Comparison of ENCODE assay signal across 8 cellular contexts in genomic region chr6:28443112-28443773, GRCh38. TPM values are rescaled to one million over a fixed set of nuclear protein-coding genes. Genes with fewer than 3 reads are reported as not detected.
DNase-seq lines count a peak whose midpoint lies in the region; ATAC-seq and TF ChIP-seq lines count a peak whose summit lies in the region.

Gene ZSCAN23, minus strand, starts transcription at chr6:28443491. Its CDS starts 7,225 bp downstream, at chr6:28436266.

- no peaks in the 10 kb centered on the region for H3K79me1 ChIP-seq in mesendoderm (ENCODE audit: low read length)

- intact Hi-C loops in A673 (cut with micrococcal nuclease; ENCODE audit: unreplicated experiment): loop anchor here (5.0 kb wide), 1 partner anchor 46 kb away; the partner anchor contains the start of gene ZSCAN12

- no peak within 1 kb of the TSS for H3K4ac ChIP-seq in mesendoderm (ENCODE audit: low read depth, low read length)

- H3K9ac ChIP-seq in mesendoderm (ENCODE audit: low read length): peak within 1 kb of the TSS; percentile 76

- no peak within 1 kb of the TSS for H3K18ac ChIP-seq in mesendoderm (ENCODE audit: low read length)

- H2BK5ac ChIP-seq in mesendoderm (ENCODE audit: low read length): no peak within 1 kb of the TSS

- H3K4me3 ChIP-seq in A673 (ENCODE audit: low read depth, low read length, poor library complexity, severe bottlenecking) (peak within 1 kb of the TSS; percentile 84), mesendoderm (ENCODE audit: low read length) (peak within 1 kb of the TSS; percentile 77)

- peaks cover 35% of the 10 kb centered on the region for H3K27me3 Mint-ChIP-seq in activated CD8-positive, alpha-beta memory T cell treated with anti-CD3 and anti-CD28 coated beads, Interleukin-2, amount 10 ng/mL, durations not matched to agents 7 days and 5 days
- peaks cover 6% of the 10 kb centered on the region for H3K27me3 Mint-ChIP-seq in endothelial cell (ENCODE audit: unreplicated experiment)

- DNase-seq in A673 (ENCODE audit: low spot score) (peak; percentile 94), NCI-H526 treated with DMSO at 0.1 percent for 48 hours (lab: John Stamatoyannopoulos, UW) (peak; percentile 79), endothelial cell (ENCODE audit: low spot score) (peak; percentile 79), mesendoderm (peak; percentile 96)
- DNase-seq in activated CD8-positive, alpha-beta memory T cell treated with anti-CD3 and anti-CD28 coated beads, Interleukin-2, amount 10 ng/mL, durations not matched to agents 7 days and 5 days: peak; percentile 90
- DNase-seq in stimulated activated CD8-positive, alpha-beta memory T cell treated with anti-CD3 and anti-CD28 coated beads, Interleukin-12 subunit alpha, Interleukin-12 subunit beta, amount 100 ng/mL, for 1 hour (ENCODE audit: low read depth): peak; percentile 67

- POLR2A ChIA-PET in A673 (lab: Charles Lee; ENCODE audit: low non-redundant PET): interaction anchor here (0.6 to 0.9 kb wide), 3 partner anchors 358 to 571 kb away, joined by 3 to 4 read pairs (median 3); a partner anchor contains a TSS

- peak; percentile 77 for TF ChIP-seq POLR2A in GM18951 (IDR thresholded peaks at IDR 0.05; ENCODE audit: extremely low read depth, insufficient read depth, insufficient read length)

- peaks cover 6% of the 10 kb centered on the region for H3K9me3 Mint-ChIP-seq in activated CD8-positive, alpha-beta memory T cell treated with anti-CD3 and anti-CD28 coated beads, Interleukin-2, amount 10 ng/mL, durations not matched to agents 7 days and 5 days (ENCODE audit: low read depth)
- no peaks in the 10 kb centered on the region for H3K9me3 Mint-ChIP-seq in endothelial cell (ENCODE audit: unreplicated experiment)

- H3K36me3 ChIP-seq in A673 (ENCODE audit: insufficient read depth, low read length, poor library complexity, severe bottlenecking) (no peaks in the 10 kb centered on the region), mesendoderm (ENCODE audit: control insufficient read depth, insufficient read depth, low read length) (no peaks in the 10 kb centered on the region)

- CTCF ChIA-PET in A673 (lab: Charles Lee): no interaction called here
- CTCF ChIA-PET in activated CD8-positive, alpha-beta memory T cell treated with anti-CD3 and anti-CD28 coated beads, Interleukin-2, amount 10 ng/mL, durations not matched to agents 7 days and 5 days (lab: Charles Lee): interaction anchor here (1.0 to 1.4 kb wide), 2 partner anchors 11 to 46 kb away, joined by 3 read pairs; no protein-coding TSS in a partner anchor

- peaks cover 6% of the 10 kb centered on the region for H3K4me1 ChIP-seq in A673 (ENCODE audit: insufficient read depth, low read length, poor library complexity, severe bottlenecking)
- peaks cover 2% of the 10 kb centered on the region for H3K4me1 ChIP-seq in mesendoderm (ENCODE audit: control insufficient read depth, low read depth, low read length)

- no CpG with 5 or more reads among the region's 32 CpGs for WGBS in mesendoderm (ENCODE audit: extremely low coverage, insufficient coverage, low lambda C conversion rate)

- H2BK120ac ChIP-seq in mesendoderm (ENCODE audit: low read depth, low read length): no peak within 1 kb of the TSS

- H3K9me3 ChIP-seq in A673 (ENCODE audit: low read depth, low read length, poor library complexity, severe bottlenecking): no peaks in the 10 kb centered on the region

- H4K5ac ChIP-seq in mesendoderm (ENCODE audit: low read length): no peak within 1 kb of the TSS

- no peak within 1 kb of the TSS for H2BK15ac ChIP-seq in mesendoderm (replicated peaks; ENCODE audit: low read depth)

- no peaks in the 10 kb centered on the region for H3K79me2 ChIP-seq in mesendoderm (ENCODE audit: control insufficient read depth, insufficient read depth, low read length)

- H3K4me2 ChIP-seq in mesendoderm (ENCODE audit: low read length): peak within 1 kb of the TSS; percentile 61

- H3K4me3 Mint-ChIP-seq in activated CD8-positive, alpha-beta memory T cell treated with anti-CD3 and anti-CD28 coated beads, Interleukin-2, amount 10 ng/mL, durations not matched to agents 7 days and 5 days: peak within 1 kb of the TSS; percentile 83
- H3K4me3 Mint-ChIP-seq in endothelial cell (ENCODE audit: unreplicated experiment): peak within 1 kb of the TSS; percentile 100

- peak; percentile 85 for ATAC-seq in HG03280 (IDR thresholded peaks at IDR 0.05; ENCODE audit: unreplicated experiment)
- ATAC-seq in activated CD8-positive, alpha-beta memory T cell treated with anti-CD3 and anti-CD28 coated beads, Interleukin-2, amount 10 ng/mL, durations not matched to agents 7 days and 5 days: peak; percentile 90

- TF ChIP-seq CTCF in A673 (conservative IDR thresholded peaks at IDR 0.05; ENCODE audit: low read depth, low read length) (no peak), endothelial cell (IDR thresholded peaks at IDR 0.05; ENCODE audit: unreplicated experiment) (no peak)

- H3K27me3 ChIP-seq in A673 (replicated peaks; ENCODE audit: insufficient read depth, low read depth, low read length, poor library complexity) (no peaks in the 10 kb centered on the region), mesendoderm (ENCODE audit: insufficient read depth, low read length, poor library complexity) (no peaks in the 10 kb centered on the region)

- H3K23ac ChIP-seq in mesendoderm (ENCODE audit: low read length): no peak within 1 kb of the TSS

- H4K8ac ChIP-seq in mesendoderm (ENCODE audit: low read depth, low read length): no peak within 1 kb of the TSS

- in situ Hi-C loops in GM18951 (cut with MboI; ENCODE audit: low sequenced_read_pairs, unreplicated experiment): no loop called here

- H3K36me3 Mint-ChIP-seq in activated CD8-positive, alpha-beta memory T cell treated with anti-CD3 and anti-CD28 coated beads, Interleukin-2, amount 10 ng/mL, durations not matched to agents 7 days and 5 days: peaks cover 33% of the 10 kb centered on the region
- H3K36me3 Mint-ChIP-seq in endothelial cell (ENCODE audit: low read depth, unreplicated experiment): no peaks in the 10 kb centered on the region

- no peak within 1 kb of the TSS for H2AK5ac ChIP-seq in mesendoderm (ENCODE audit: low read length)

- H3K27ac ChIP-seq in A673 (ENCODE audit: low read depth, low read length, poor library complexity, severe bottlenecking) (peak within 1 kb of the TSS; percentile 73), mesendoderm (ENCODE audit: low read depth, low read length) (no peak within 1 kb of the TSS)

- H3K4me1 Mint-ChIP-seq in activated CD8-positive, alpha-beta memory T cell treated with anti-CD3 and anti-CD28 coated beads, Interleukin-2, amount 10 ng/mL, durations not matched to agents 7 days and 5 days: peaks cover 33% of the 10 kb centered on the region
- H3K4me1 Mint-ChIP-seq in endothelial cell (ENCODE audit: unreplicated experiment): peaks cover 9% of the 10 kb centered on the region

- H3K56ac ChIP-seq in mesendoderm (ENCODE audit: low read length): peak within 1 kb of the TSS; percentile 86

- H3K27ac Mint-ChIP-seq in activated CD8-positive, alpha-beta memory T cell treated with anti-CD3 and anti-CD28 coated beads, Interleukin-2, amount 10 ng/mL, durations not matched to agents 7 days and 5 days: peak within 1 kb of the TSS; percentile 95
- peak within 1 kb of the TSS; percentile 100 for H3K27ac Mint-ChIP-seq in endothelial cell (ENCODE audit: unreplicated experiment)

- BruUV-seq in A673 (replicated peaks; lab: Mats Ljungman, UMichigan): no TSS peak

RNA-seq across cellular contexts. Expression of gene ZSCAN23, which starts in this region (rescaled TPM):
- 5.4 and 8.3 TPM in 2 replicates for total RNA-seq in A673 (2021)
- under 1 TPM; 0.44 to 0.56 TPM for total RNA-seq in activated CD8-positive, alpha-beta memory T cell treated with anti-CD3 and anti-CD28 coated beads, Interleukin-2, amount 10 ng/mL, durations not matched to agents 7 days and 5 days
- total RNA-seq in endothelial cell (ENCODE audit: unreplicated experiment): 6.8 TPM
- 0.65 TPM for polyA plus RNA-seq in mesendoderm (2013, experiment 1 of 2)
- 0.76 TPM for polyA plus RNA-seq in mesendoderm (2013, experiment 2 of 2)

Comparison
In these comparisons a context has a peak if more than half of its experiments do, and no peak if none do; other contexts are left out.
1. Peak in DNase-seq and ATAC-seq in activated CD8-positive, alpha-beta memory T cell treated with anti-CD3 and anti-CD28 coated beads, Interleukin-2, amount 10 ng/mL, durations not matched to agents 7 days and 5 days; RNA of the gene not detected or under 1 TPM.